In genomic region chr21:33441489-33442477, GRCh38 we compare ENCODE assay signal across 8 cellular contexts. TPM values are rescaled to one million over a fixed set of nuclear protein-coding genes. Genes with fewer than 3 reads are reported as not detected.
A peak's percentile ranks its signal among the peaks of the same experiment; 100 is the strongest.
DNase-seq lines count a peak whose midpoint lies in the region; ATAC-seq and TF ChIP-seq lines count a peak whose summit lies in the region.

No MANE protein-coding gene starts in this region.

- no peaks in the 10 kb centered on the region for H3K9me3 Mint-ChIP-seq in GM23338
- H3K9me3 Mint-ChIP-seq in naive B cell, result no peaks in the 10 kb centered on the region
- no peaks in the 10 kb centered on the region for H3K9me3 Mint-ChIP-seq in T-helper 2 cell treated with Interferon-gamma antibody and Interleukin-4, amounts not matched to agents 5 μg/mL and 100 μg/mL, for 36 hours

- CTCF ChIA-PET in GM10248 (lab: Yijun Ruan, JAX), result interaction anchor here (0.8 to 3.4 kb wide), 7 partner anchors 38 to 245 kb away, joined by 3 to 25 read pairs (median 4); no protein-coding TSS in a partner anchor

- no peaks in the 10 kb centered on the region; the same call in 1 of the 2 replicates for H4K20me1 ChIP-seq in GM23338 (replicated peaks; ENCODE audit: insufficient read depth)

- POLR2A ChIA-PET in GM10248 (lab: Yijun Ruan, JAX), result interaction anchor here (0.5 to 1.2 kb wide), 4 partner anchors 29 to 670 kb away, joined by 3 to 5 read pairs (median 4); partner anchors contain the start of gene PAXBP1

- DNase-seq in GM10248 (ENCODE audit: extremely low spot score) (peak; percentile 73), GM23338 (ENCODE audit: low spot score) (no peak), NCI-H1436 treated with DMSO at 0.1 percent for 48 hours (lab: John Stamatoyannopoulos, UW) (peak; percentile 44), brain microvascular endothelial cell (peak; percentile 90), naive B cell (peak; percentile 61), omental fat pad (ENCODE audit: low spot score) (no peak)
- DNase-seq in effector memory CD4-positive, alpha-beta T cell, result no peak
- DNase-seq in T-helper 2 cell treated with Interferon-gamma antibody and Interleukin-4, amounts not matched to agents 5 μg/mL and 100 μg/mL, for 36 hours (ENCODE audit: low spot score), result no peak

- no peaks in the 10 kb centered on the region for H3K9me2 ChIP-seq in GM23338 (ENCODE audit: insufficient read depth)

- H3K27me3 Mint-ChIP-seq in GM23338 (ENCODE audit: insufficient read depth, low read depth, poor library complexity) (peaks cover 7% of the 10 kb centered on the region), naive B cell (no peaks in the 10 kb centered on the region)
- H3K27me3 Mint-ChIP-seq in T-helper 2 cell treated with Interferon-gamma antibody and Interleukin-4, amounts not matched to agents 5 μg/mL and 100 μg/mL, for 36 hours (ENCODE audit: low read depth), result no peaks in the 10 kb centered on the region

- in situ Hi-C loops in brain microvascular endothelial cell (cut with HindIII; ENCODE audit: low pct_ligation_motif_present, low sequenced_read_pairs), result no loop called here

- ATAC-seq in GM23338 (no peak), naive B cell (ENCODE audit: low read depth in 2 of 2) (peak; percentile 71 to 76), omental fat pad (ENCODE audit: low FRiP score) (no peak)

- H3K4me3 ChIP-seq in GM23338, result no peak overlapping the region
- no peak overlapping the region for H3K4me3 ChIP-seq in brain microvascular endothelial cell (ENCODE audit: low read depth, low read length)
- H3K4me3 ChIP-seq in effector memory CD4-positive, alpha-beta T cell (ENCODE audit: insufficient read depth, low read depth, low read length, poor library complexity, severe bottlenecking), result no peak overlapping the region

- no peaks in the 10 kb centered on the region for H3K79me2 ChIP-seq in GM23338 (replicated peaks; ENCODE audit: insufficient read depth)

- H3K9me3 ChIP-seq in effector memory CD4-positive, alpha-beta T cell (ENCODE audit: control insufficient read depth, low read length), result no peaks in the 10 kb centered on the region

- peaks cover 3% of the 10 kb centered on the region for H3K36me3 ChIP-seq in GM23338 (ENCODE audit: insufficient read depth)
- peaks cover 19% of the 10 kb centered on the region for H3K36me3 ChIP-seq in brain microvascular endothelial cell (replicated peaks)
- H3K36me3 ChIP-seq in effector memory CD4-positive, alpha-beta T cell (ENCODE audit: control insufficient read depth, insufficient read depth, low read length), result peaks cover 18% of the 10 kb centered on the region

- peaks cover 8% of the 10 kb centered on the region; the same call in 2 of the 3 replicates for H3K36me3 Mint-ChIP-seq in GM23338 (ENCODE audit: low read depth)
- H3K36me3 Mint-ChIP-seq in naive B cell, result peaks cover 4 to 6% of the 10 kb centered on the region in 2 donors
- peaks cover 19% of the 10 kb centered on the region for H3K36me3 Mint-ChIP-seq in T-helper 2 cell treated with Interferon-gamma antibody and Interleukin-4, amounts not matched to agents 5 μg/mL and 100 μg/mL, for 36 hours (ENCODE audit: low read depth)

- no peaks in the 10 kb centered on the region for H3F3A ChIP-seq in GM23338 (replicated peaks; ENCODE audit: low read depth)

- H3K4me1 Mint-ChIP-seq in GM23338 (no peaks in the 10 kb centered on the region), naive B cell (peaks cover 38 to 74% (median 69%) of the 10 kb centered on the region in 3 donors)
- peaks cover 3% of the 10 kb centered on the region for H3K4me1 Mint-ChIP-seq in T-helper 2 cell treated with Interferon-gamma antibody and Interleukin-4, amounts not matched to agents 5 μg/mL and 100 μg/mL, for 36 hours (ENCODE audit: low read depth)

- H3K27ac Mint-ChIP-seq in GM23338, result no peak overlapping the region
- peak overlapping the region; percentile 75 to 97 (median 94) for H3K27ac Mint-ChIP-seq in naive B cell
- H3K27ac Mint-ChIP-seq in T-helper 2 cell treated with Interferon-gamma antibody and Interleukin-4, amounts not matched to agents 5 μg/mL and 100 μg/mL, for 36 hours, result no peak overlapping the region

- no peak overlapping the region for H3K4me2 ChIP-seq in GM23338

- peak overlapping the region; percentile 76 for H3K27ac ChIP-seq in GM23338 (ENCODE audit: low read depth)
- peak overlapping the region; percentile 64 for H3K27ac ChIP-seq in brain microvascular endothelial cell
- H3K27ac ChIP-seq in effector memory CD4-positive, alpha-beta T cell (ENCODE audit: insufficient read depth, low read length, poor library complexity, severe bottlenecking), result no peak overlapping the region

- TF ChIP-seq CTCF in GM10248 (IDR thresholded peaks at IDR 0.05; ENCODE audit: control extremely low read depth, extremely low read depth, low read depth, missing control alignments) (no peak), GM23338 (conservative IDR thresholded peaks at IDR 0.05; ENCODE audit: low read depth in 2 of 2) (no peak), brain microvascular endothelial cell (IDR thresholded peaks at IDR 0.05; ENCODE audit: low read depth, low read length, missing control alignments) (no peak), omental fat pad (IDR thresholded peaks at IDR 0.05) (no peak)

- H3K4me3 Mint-ChIP-seq in GM23338 (no peak overlapping the region), naive B cell (peak overlapping the region; percentile 35 to 85 (median 65))
- H3K4me3 Mint-ChIP-seq in T-helper 2 cell treated with Interferon-gamma antibody and Interleukin-4, amounts not matched to agents 5 μg/mL and 100 μg/mL, for 36 hours, result no peak overlapping the region

- H2AFZ ChIP-seq in GM23338, result no peak overlapping the region

- H3K27me3 ChIP-seq in GM23338 (ENCODE audit: insufficient read depth) (no peaks in the 10 kb centered on the region), brain microvascular endothelial cell (replicated peaks) (no peaks in the 10 kb centered on the region)
- H3K27me3 ChIP-seq in effector memory CD4-positive, alpha-beta T cell (replicated peaks; ENCODE audit: control insufficient read depth, insufficient read depth, low read length, poor library complexity, severe bottlenecking), result no peaks in the 10 kb centered on the region

- no peaks in the 10 kb centered on the region for H3K4me1 ChIP-seq in GM23338 (ENCODE audit: insufficient read depth)
- no peaks in the 10 kb centered on the region for H3K4me1 ChIP-seq in effector memory CD4-positive, alpha-beta T cell (ENCODE audit: control insufficient read depth, insufficient read depth, low read length, poor library complexity, severe bottlenecking)

TF ChIP-seq in GM23338, 12 proteins besides CTCF, POLR2A, EP300 and RAD21 (continues in another document):
- TF ChIP-seq ZNF331 (CRISPR knock-in tag; IDR thresholded peaks at IDR 0.05; ENCODE audit: low read depth), result no peak

RNA-seq across cellular contexts. Expression of gene TMEM50B, which starts 38.0 kb away (rescaled TPM):
- total RNA-seq in GM23338 (2014; rRNA removed; shearing (Covaris generic)), result 19.1 and 25.1 TPM in 2 replicates
- polyA plus RNA-seq in GM23338 (2016; fragmentation: Nextera tagmentation; extraction: Ambion mirVana) (26.1 and 27.6 TPM in 2 replicates), naive B cell (ENCODE audit: low read depth in 6 of 6) (10 to 100 TPM; 35.5 to 46.2 (median 40.6) TPM)
- 10 to 100 TPM; 53.8 to 83.5 (median 57.0) TPM for total RNA-seq in omental fat pad

RNA-seq across cellular contexts. Expression of gene IFNGR2, which starts 38.6 kb away (rescaled TPM):
- 21.9 and 25.0 TPM in 2 replicates for total RNA-seq in GM23338 (2014; rRNA removed; shearing (Covaris generic))
- polyA plus RNA-seq in GM23338 (2016; fragmentation: Nextera tagmentation; extraction: Ambion mirVana) (29.4 and 29.9 TPM in 2 replicates), naive B cell (ENCODE audit: low read depth in 6 of 6) (100 to 1,000 TPM; 120 to 177 (median 144) TPM)
- total RNA-seq in omental fat pad, result 100 to 1,000 TPM in 1 of 4 donors, 10 to 100 TPM in 3; 69.5 to 121 (median 82.4) TPM

RNA-seq across cellular contexts. Expression of gene DNAJC28, which starts 49.7 kb away (rescaled TPM):
- total RNA-seq in GM23338 (2014; rRNA removed; shearing (Covaris generic)), result 2.5 and 5.0 TPM in 2 replicates
- polyA plus RNA-seq in GM23338 (2016; fragmentation: Nextera tagmentation; extraction: Ambion mirVana), result 3.8 and 6.6 TPM in 2 replicates
- polyA plus RNA-seq in naive B cell (ENCODE audit: low read depth in 6 of 6), result 1 to 10 TPM in 2 of 6 donors, under 1 TPM in 3, not detected in 1; 0.38 to 1.6 (median 0.93) TPM
- total RNA-seq in omental fat pad, result 1 to 10 TPM; 1.0 to 2.0 (median 1.3) TPM

Comparison
In these comparisons a context has a peak if more than half of its experiments do, and no peak if none do; other contexts are left out.
1. DNase-seq: peak in GM10248 (single experiment), NCI-H1436 treated with DMSO at 0.1 percent for 48 hours (single experiment), brain microvascular endothelial cell (single experiment) and naive B cell (single experiment); none in GM23338 (single experiment), effector memory CD4-positive, alpha-beta T cell (0 of 3), T-helper 2 cell treated with Interferon-gamma antibody and Interleukin-4, amounts not matched to agents 5 μg/mL and 100 μg/mL, for 36 hours (single experiment) and omental fat pad (single experiment).
2. ATAC-seq: peak in naive B cell (2 of 2); none in GM23338 (single experiment) and omental fat pad (single experiment).
3. H3K27ac Mint-ChIP-seq: peak in naive B cell (6 of 6); none in GM23338 (single experiment) and T-helper 2 cell treated with Interferon-gamma antibody and Interleukin-4, amounts not matched to agents 5 μg/mL and 100 μg/mL, for 36 hours (single experiment).
4. H3K4me3 Mint-ChIP-seq: peak in naive B cell (8 of 8); none in GM23338 (single experiment) and T-helper 2 cell treated with Interferon-gamma antibody and Interleukin-4, amounts not matched to agents 5 μg/mL and 100 μg/mL, for 36 hours (single experiment).